In genomic region chr1:109253803-109254620, GRCh38 we compare ENCODE assay signal across 8 cellular contexts. TPM values are rescaled to one million over a fixed set of nuclear protein-coding genes. Genes with fewer than 3 reads are reported as not detected.
DNase-seq lines count a peak whose midpoint lies in the region; ATAC-seq and TF ChIP-seq lines count a peak whose summit lies in the region.

No MANE protein-coding gene starts in this region.

- peak overlapping the region; percentile 34 for H3K9ac ChIP-seq in HUES64 (ENCODE audit: low read depth, low read length)
- peak overlapping the region in 3 of 5 donors; percentile 23 to 55 (median 27) for H3K9ac ChIP-seq in subcutaneous abdominal adipose tissue (ENCODE audit: low read length in 5 of 5)

- H3K9me3 ChIP-seq in HUES64 (ENCODE audit: insufficient read depth, low read depth, low read length) = no peaks in the 10 kb centered on the region
- no peaks in the 10 kb centered on the region for H3K9me3 ChIP-seq in subcutaneous abdominal adipose tissue (ENCODE audit: control insufficient read depth in 5 of 5, low read length in 5 of 5)

- TF ChIP-seq CTCF in choroid plexus epithelial cell (conservative IDR thresholded peaks at IDR 0.05; ENCODE audit: low read depth, low read length) (no peak), kidney epithelial cell (IDR thresholded peaks at IDR 0.05; ENCODE audit: insufficient read depth, low read length, poor library complexity, severe bottlenecking) (no peak)

- H3K27ac ChIP-seq in HUES64 (ENCODE audit: low read depth, low read length) (peak overlapping the region; percentile 79), subcutaneous abdominal adipose tissue (ENCODE audit: low read depth, low read length) (no peak overlapping the region)

- peak overlapping the region; percentile 24; the same call in 1 of the 2 replicates for H3K4me3 ChIP-seq in HUES64 (ENCODE audit: low read length)
- no peak overlapping the region for H3K4me3 ChIP-seq in choroid plexus epithelial cell (ENCODE audit: low read depth, low read length)
- H3K4me3 ChIP-seq in kidney epithelial cell (ENCODE audit: low read depth, low read length) = peak overlapping the region; percentile 20
- H3K4me3 ChIP-seq in subcutaneous abdominal adipose tissue (ENCODE audit: low read depth in 1 of 5, low read length in 5 of 5) = peak overlapping the region in 1 of 5 donors; percentile 48

- H3K4me1 ChIP-seq in HUES64 (ENCODE audit: insufficient read depth, low read length) (peaks cover 22% of the 10 kb centered on the region), subcutaneous abdominal adipose tissue (ENCODE audit: control insufficient read depth in 5 of 5, insufficient read depth in 5 of 5, low read length in 5 of 5) (peaks cover 0 to 32% (median 27%) of the 10 kb centered on the region in 5 donors)

- DNase-seq in choroid plexus epithelial cell (ENCODE audit: low read depth) = peak; percentile 35
- peak; percentile 43 for DNase-seq in kidney epithelial cell (ENCODE audit: low read depth)
- DNase-seq in occipital lobe (lab: John Stamatoyannopoulos, UW) = no peak
- no peak for DNase-seq in HuH-7 (ENCODE audit: low spot score)

- H3K36me3 ChIP-seq in HUES64 (ENCODE audit: insufficient read depth, low read length) = peaks cover 15% of the 10 kb centered on the region
- H3K36me3 ChIP-seq in kidney epithelial cell (ENCODE audit: control insufficient read depth, insufficient read depth, low read length) = no peaks in the 10 kb centered on the region
- H3K36me3 ChIP-seq in subcutaneous abdominal adipose tissue (ENCODE audit: control insufficient read depth in 5 of 5, insufficient read depth in 5 of 5, low read length in 5 of 5) = peaks cover 0 to 3% (median 0%) of the 10 kb centered on the region in 5 donors

- H3K27me3 ChIP-seq in HUES64 (ENCODE audit: insufficient read depth, low read length) = peaks cover 11% of the 10 kb centered on the region
- no peaks in the 10 kb centered on the region for H3K27me3 ChIP-seq in kidney epithelial cell (ENCODE audit: control insufficient read depth, insufficient read depth, low read length)
- peaks cover 0 to 5% (median 3%) of the 10 kb centered on the region in 5 donors for H3K27me3 ChIP-seq in subcutaneous abdominal adipose tissue (ENCODE audit: control insufficient read depth in 5 of 5, insufficient read depth in 4 of 5, low read length in 5 of 5)

- ATAC-seq in HG03039 (IDR thresholded peaks at IDR 0.05; ENCODE audit: unreplicated experiment) (no peak), HG03457 (IDR thresholded peaks at IDR 0.05; ENCODE audit: unreplicated experiment) (no peak)

- WGBS in HUES64 = 49% methylated on average over 9 of the region's 9 CpGs

RNA-seq across cellular contexts. Expression of gene CELSR2, which starts 4.7 kb away (rescaled TPM):
- 13.5 TPM for polyA plus RNA-seq in HUES64 (2013, experiment 1 of 2)
- 18.2 TPM for polyA plus RNA-seq in HUES64 (2013, experiment 2 of 2)
- total RNA-seq in kidney epithelial cell (18.1 and 19.4 TPM in 2 replicates), occipital lobe (41.8 TPM)

RNA-seq across cellular contexts. Expression of gene PSRC1, which starts 28.9 kb away (rescaled TPM):
- polyA plus RNA-seq in HUES64 (2013, experiment 1 of 2) = 47.7 TPM
- 54.1 TPM for polyA plus RNA-seq in HUES64 (2013, experiment 2 of 2)
- 5.5 and 8.2 TPM in 2 replicates for total RNA-seq in kidney epithelial cell
- total RNA-seq in occipital lobe = 11.4 TPM

RNA-seq across cellular contexts. Expression of gene SARS1, which starts 40.3 kb away (rescaled TPM):
- polyA plus RNA-seq in HUES64 (2013, experiment 1 of 2) = 88.7 TPM
- 99.5 TPM for polyA plus RNA-seq in HUES64 (2013, experiment 2 of 2)
- total RNA-seq in kidney epithelial cell (367 and 411 TPM in 2 replicates), occipital lobe (153 TPM)

RNA-seq across cellular contexts. Expression of gene MYBPHL, which starts 52.8 kb away (rescaled TPM):
- not detected for polyA plus RNA-seq in HUES64 (2013, experiment 1 of 2)
- polyA plus RNA-seq in HUES64 (2013, experiment 2 of 2) = not detected
- not detected in 2 replicates for total RNA-seq in kidney epithelial cell
- not detected for total RNA-seq in occipital lobe

Comparison
In these comparisons a context has a peak if more than half of its experiments do, and no peak if none do; other contexts are left out.
1. DNase-seq: peak in choroid plexus epithelial cell (single experiment) and kidney epithelial cell (single experiment); none in occipital lobe (single experiment) and HuH-7 (single experiment).